22 cellular contexts compared by ENCODE assay signal in genomic region chr9:124720429-124721108, GRCh38. TPM values are rescaled to one million over a fixed set of nuclear protein-coding genes. Genes with fewer than 3 reads are reported as not detected.
"Had no signal": no experiment of that assay in that cellular context is flagged by ENCODE, and none has a peak within 500 bp of the region (broad histone marks: within the 10 kb centered on the region; RNA-seq: fewer than 3 reads in every experiment).

No MANE protein-coding gene starts in this region.

- FAIRE-seq: endothelial cell of umbilical vein, kidney had no signal

- H3K27ac ChIP-seq: esophagus squamous epithelium, left lung, transverse colon, WERI-Rb-1 had no signal

- H2AFZ ChIP-seq: hepatocyte had no signal

- H3K4me2 ChIP-seq: hepatocyte had no signal

- H3K36me3 ChIP-seq: adrenal gland, esophagus squamous epithelium, left lung, transverse colon had no signal

- H3K27me3 Mint-ChIP-seq: natural killer cell treated with Interleukin-12 subunit alpha and Interleukin-12 subunit beta and Interleukin-15 and Interleukin-18, amount 100 ng/mL, for 72 hours; stimulated activated naive B cell treated with anti-CD40 and anti-IgM and Interleukin-4, amounts not matched to agents 10 μg/mL and 1 μg/mL and 100 μg/mL, for 72 hours had no signal

- H3K4me1 ChIP-seq: left lung had no signal

- ATAC-seq: activated CD4-positive, alpha-beta T cell treated with anti-CD3 and anti-CD28 coated beads for 36 hours; activated T-cell treated with anti-CD3 and anti-CD28 coated beads, Interleukin-2, amount 50 U/mL, for 4 hours; left lung; natural killer cell treated with Interleukin-12 subunit alpha and Interleukin-12 subunit beta and Interleukin-15 and Interleukin-18, amount 100 ng/mL, for 72 hours; stimulated activated naive B cell treated with anti-CD40 and anti-IgM and Interleukin-4, amounts not matched to agents 10 μg/mL and 1 μg/mL and 100 μg/mL, for 72 hours had no signal

- H3K27ac Mint-ChIP-seq: activated CD4-positive, alpha-beta memory T cell treated with anti-CD3 and anti-CD28 coated beads, Interleukin-2, amount 10 ng/mL, durations not matched to agents 7 days and 5 days; activated CD4-positive, alpha-beta T cell treated with anti-CD3 and anti-CD28 coated beads for 36 hours; natural killer cell treated with Interleukin-12 subunit alpha and Interleukin-12 subunit beta and Interleukin-15 and Interleukin-18, amount 100 ng/mL, for 72 hours; stimulated activated naive B cell treated with anti-CD40 and anti-IgM and Interleukin-4, amounts not matched to agents 10 μg/mL and 1 μg/mL and 100 μg/mL, for 72 hours; T-helper 1 cell treated with Interleukin-12 subunit alpha and Interleukin-12 subunit beta and Interleukin-4 antibody, amounts not matched to agents 30 μg/mL and 1 μg/mL, for 36 hours had no signal

- DNase-seq: activated CD4-positive, alpha-beta memory T cell treated with anti-CD3 and anti-CD28 coated beads, Interleukin-2, amount 10 ng/mL, durations not matched to agents 7 days and 5 days; activated CD4-positive, alpha-beta T cell treated with anti-CD3 and anti-CD28 coated beads for 36 hours; activated effector memory CD4-positive, alpha-beta T cell treated with Interleukin-2 at 50 U/mL for 16 hours; activated naive CD4-positive, alpha-beta T cell treated with anti-CD3 and anti-CD28 coated beads, Interleukin-2, amount 50 U/mL, for 16 hours; activated T-cell treated with anti-CD3 and anti-CD28 coated beads, Interleukin-2, amount 50 U/mL, for 4 hours; central memory CD4-positive, alpha-beta T cell; effector CD4-positive, alpha-beta T cell; esophagus squamous epithelium; kidney; left lung; mammary epithelial cell; occipital lobe; stimulated activated CD4-positive, alpha-beta T cell treated with anti-CD3 and anti-CD28 coated beads, Interleukin-12 subunit alpha, Interleukin-12 subunit beta, amount 100 ng/mL, for 4 hours; stimulated activated CD4-positive, alpha-beta T cell treated with anti-CD3 and anti-CD28 coated beads, Interleukin-2, amount 100 ng/mL, for 24 hours; stimulated activated naive B cell treated with anti-CD40 and anti-IgM and Interleukin-4, amounts not matched to agents 10 μg/mL and 1 μg/mL and 100 μg/mL, for 72 hours; transverse colon; WERI-Rb-1 had no signal

- H3K4me3 ChIP-seq: adrenal gland, esophagus squamous epithelium, hepatocyte, left lung, transverse colon had no signal

- H3K36me3 Mint-ChIP-seq: natural killer cell treated with Interleukin-12 subunit alpha and Interleukin-12 subunit beta and Interleukin-15 and Interleukin-18, amount 100 ng/mL, for 72 hours; stimulated activated naive B cell treated with anti-CD40 and anti-IgM and Interleukin-4, amounts not matched to agents 10 μg/mL and 1 μg/mL and 100 μg/mL, for 72 hours had no signal

- H3K4me3 Mint-ChIP-seq: activated CD4-positive, alpha-beta memory T cell treated with anti-CD3 and anti-CD28 coated beads, Interleukin-2, amount 10 ng/mL, durations not matched to agents 7 days and 5 days; activated CD4-positive, alpha-beta T cell treated with anti-CD3 and anti-CD28 coated beads for 36 hours; activated T-cell treated with anti-CD3 and anti-CD28 coated beads, Interleukin-2, amount 50 U/mL, for 4 hours; natural killer cell treated with Interleukin-12 subunit alpha and Interleukin-12 subunit beta and Interleukin-15 and Interleukin-18, amount 100 ng/mL, for 72 hours; stimulated activated naive B cell treated with anti-CD40 and anti-IgM and Interleukin-4, amounts not matched to agents 10 μg/mL and 1 μg/mL and 100 μg/mL, for 72 hours; T-helper 1 cell treated with Interleukin-12 subunit alpha and Interleukin-12 subunit beta and Interleukin-4 antibody, amounts not matched to agents 30 μg/mL and 1 μg/mL, for 36 hours had no signal

- H3K27me3 ChIP-seq: adrenal gland, esophagus squamous epithelium, hepatocyte, left lung, transverse colon had no signal

- H3K4me1 Mint-ChIP-seq: activated CD4-positive, alpha-beta memory T cell treated with anti-CD3 and anti-CD28 coated beads, Interleukin-2, amount 10 ng/mL, durations not matched to agents 7 days and 5 days; stimulated activated naive B cell treated with anti-CD40 and anti-IgM and Interleukin-4, amounts not matched to agents 10 μg/mL and 1 μg/mL and 100 μg/mL, for 72 hours had no signal

- H3K9me3 ChIP-seq: adrenal gland, esophagus squamous epithelium, left lung, transverse colon had no signal

- H3K9me3 Mint-ChIP-seq: activated CD4-positive, alpha-beta memory T cell treated with anti-CD3 and anti-CD28 coated beads, Interleukin-2, amount 10 ng/mL, durations not matched to agents 7 days and 5 days; activated T-cell treated with anti-CD3 and anti-CD28 coated beads, Interleukin-2, amount 50 U/mL, for 4 hours; natural killer cell treated with Interleukin-12 subunit alpha and Interleukin-12 subunit beta and Interleukin-15 and Interleukin-18, amount 100 ng/mL, for 72 hours; stimulated activated naive B cell treated with anti-CD40 and anti-IgM and Interleukin-4, amounts not matched to agents 10 μg/mL and 1 μg/mL and 100 μg/mL, for 72 hours; T-helper 1 cell treated with Interleukin-12 subunit alpha and Interleukin-12 subunit beta and Interleukin-4 antibody, amounts not matched to agents 30 μg/mL and 1 μg/mL, for 36 hours had no signal

RNA-seq across cellular contexts. Expression of gene OLFML2A, which starts 56.4 kb away (rescaled TPM):
- total RNA-seq: activated CD4-positive, alpha-beta memory T cell treated with anti-CD3 and anti-CD28 coated beads, Interleukin-2, amount 10 ng/mL, durations not matched to agents 7 days and 5 days; natural killer cell treated with Interleukin-12 subunit alpha and Interleukin-12 subunit beta and Interleukin-15 and Interleukin-18, amount 100 ng/mL, for 72 hours had no signal
